ENCODE assay signal across 1 cellular context in the genomic region with DNA sequence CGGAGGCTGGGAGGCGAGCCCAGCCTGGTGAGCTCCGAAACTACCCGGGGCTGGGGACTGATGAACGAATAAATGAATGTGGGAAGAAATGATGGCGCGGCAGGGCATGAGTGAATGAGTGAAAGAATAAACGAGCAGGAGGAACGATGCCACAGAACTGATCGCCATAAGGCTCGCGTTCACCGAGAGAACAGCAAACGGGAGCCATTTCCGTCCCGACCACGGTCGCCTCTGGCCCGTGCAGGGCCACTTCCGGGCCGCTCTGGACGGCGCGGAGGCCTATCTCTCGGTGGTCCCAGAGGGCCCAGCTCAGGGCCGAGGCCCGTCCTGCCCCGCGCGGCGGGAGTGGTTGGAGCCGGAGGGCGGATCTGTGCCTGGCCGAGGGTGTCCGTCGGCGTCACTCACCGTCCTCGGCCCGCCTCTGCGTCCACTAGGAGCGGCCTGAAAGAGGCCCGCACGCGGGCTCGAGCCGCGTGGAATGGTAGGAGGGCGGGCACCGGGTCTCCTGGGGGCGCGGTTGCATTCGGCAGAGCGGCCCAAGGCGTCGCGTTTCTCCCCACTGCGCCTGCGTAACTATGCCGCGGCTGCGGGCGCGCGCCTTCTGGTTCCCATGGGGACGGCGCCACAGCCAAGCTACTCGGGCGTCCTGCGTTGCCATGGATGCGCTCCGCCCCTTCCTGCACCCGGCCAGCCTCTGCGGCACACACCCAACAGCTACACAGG.
TF ChIP-seq lines count a peak whose summit lies in the region.

ZNF497 (minus strand) TSS at position 480 of the 723 bp plus-strand sequence. CDS start 5,116 bp downstream, outside the sequence.

TF ChIP-seq in K562, 482 proteins besides CTCF, POLR2A, EP300 and RAD21 (continued from another document and continues in another):
- TF ChIP-seq, protein P1, sequence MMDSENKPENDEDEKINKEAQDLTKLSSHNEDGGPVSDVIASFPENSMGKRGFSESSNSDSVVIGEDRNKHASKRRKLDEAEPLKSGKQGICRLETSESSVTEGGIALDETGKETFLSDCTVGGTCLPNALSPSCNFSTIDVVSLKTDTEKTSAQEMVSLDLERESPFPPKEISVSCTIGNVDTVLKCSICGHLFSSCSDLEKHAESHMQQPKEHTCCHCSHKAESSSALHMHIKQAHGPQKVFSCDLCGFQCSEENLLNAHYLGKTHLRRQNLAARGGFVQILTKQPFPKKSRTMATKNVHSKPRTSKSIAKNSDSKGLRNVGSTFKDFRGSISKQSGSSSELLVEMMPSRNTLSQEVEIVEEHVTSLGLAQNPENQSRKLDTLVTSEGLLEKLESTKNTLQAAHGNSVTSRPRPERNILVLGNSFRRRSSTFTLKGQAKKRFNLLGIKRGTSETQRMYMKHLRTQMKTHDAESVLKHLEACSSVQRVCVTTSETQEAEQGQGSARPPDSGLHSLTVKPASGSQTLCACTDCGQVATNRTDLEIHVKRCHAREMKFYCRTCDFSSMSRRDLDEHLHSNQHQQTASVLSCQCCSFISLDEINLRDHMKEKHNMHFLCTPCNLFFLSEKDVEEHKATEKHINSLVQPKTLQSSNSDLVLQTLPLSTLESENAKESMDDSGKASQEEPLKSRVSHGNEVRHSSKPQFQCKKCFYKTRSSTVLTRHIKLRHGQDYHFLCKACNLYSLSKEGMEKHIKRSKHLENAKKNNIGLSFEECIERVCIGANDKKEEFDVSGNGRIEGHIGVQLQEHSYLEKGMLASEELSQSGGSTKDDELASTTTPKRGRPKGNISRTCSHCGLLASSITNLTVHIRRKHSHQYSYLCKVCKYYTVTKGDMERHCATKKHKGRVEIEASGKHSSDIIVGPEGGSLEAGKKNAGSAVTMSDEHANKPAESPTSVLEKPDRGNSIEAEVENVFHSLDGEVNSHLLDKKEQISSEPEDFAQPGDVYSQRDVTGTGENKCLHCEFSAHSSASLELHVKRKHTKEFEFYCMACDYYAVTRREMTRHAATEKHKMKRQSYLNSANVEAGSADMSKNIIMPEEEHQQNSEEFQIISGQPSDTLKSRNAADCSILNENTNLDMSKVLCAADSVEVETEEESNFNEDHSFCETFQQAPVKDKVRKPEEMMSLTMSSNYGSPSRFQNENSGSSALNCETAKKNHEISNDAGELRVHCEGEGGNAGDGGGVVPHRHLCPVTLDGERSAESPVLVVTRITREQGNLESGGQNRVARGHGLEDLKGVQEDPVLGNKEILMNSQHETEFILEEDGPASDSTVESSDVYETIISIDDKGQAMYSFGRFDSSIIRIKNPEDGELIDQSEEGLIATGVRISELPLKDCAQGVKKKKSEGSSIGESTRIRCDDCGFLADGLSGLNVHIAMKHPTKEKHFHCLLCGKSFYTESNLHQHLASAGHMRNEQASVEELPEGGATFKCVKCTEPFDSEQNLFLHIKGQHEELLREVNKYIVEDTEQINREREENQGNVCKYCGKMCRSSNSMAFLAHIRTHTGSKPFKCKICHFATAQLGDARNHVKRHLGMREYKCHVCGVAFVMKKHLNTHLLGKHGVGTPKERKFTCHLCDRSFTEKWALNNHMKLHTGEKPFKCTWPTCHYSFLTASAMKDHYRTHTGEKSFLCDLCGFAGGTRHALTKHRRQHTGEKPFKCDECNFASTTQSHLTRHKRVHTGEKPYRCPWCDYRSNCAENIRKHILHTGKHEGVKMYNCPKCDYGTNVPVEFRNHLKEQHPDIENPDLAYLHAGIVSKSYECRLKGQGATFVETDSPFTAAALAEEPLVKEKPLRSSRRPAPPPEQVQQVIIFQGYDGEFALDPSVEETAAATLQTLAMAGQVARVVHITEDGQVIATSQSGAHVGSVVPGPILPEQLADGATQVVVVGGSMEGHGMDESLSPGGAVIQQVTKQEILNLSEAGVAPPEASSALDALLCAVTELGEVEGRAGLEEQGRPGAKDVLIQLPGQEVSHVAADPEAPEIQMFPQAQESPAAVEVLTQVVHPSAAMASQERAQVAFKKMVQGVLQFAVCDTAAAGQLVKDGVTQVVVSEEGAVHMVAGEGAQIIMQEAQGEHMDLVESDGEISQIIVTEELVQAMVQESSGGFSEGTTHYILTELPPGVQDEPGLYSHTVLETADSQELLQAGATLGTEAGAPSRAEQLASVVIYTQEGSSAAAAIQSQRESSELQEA (IDR thresholded peaks at IDR 0.05; ENCODE audit: low read depth): no peak; the same call in 1 of the 2 replicates
- peak; percentile 82 for TF ChIP-seq CXXC5 (CRISPR knock-in tag; IDR thresholded peaks at IDR 0.05)
- peak; percentile 97 to 98 for TF ChIP-seq NRF1 (conservative IDR thresholded peaks at IDR 0.05 in 1 of 2, IDR thresholded peaks at IDR 0.05 in 1 of 2)
- TF ChIP-seq ILF3 (IDR thresholded peaks at IDR 0.05; ENCODE audit: borderline replicate concordance): no peak; the same call in 1 of the 2 replicates
- TF ChIP-seq ZNF280B (CRISPR knock-in tag; IDR thresholded peaks at IDR 0.05): no peak
- TF ChIP-seq ZNF347 (CRISPR knock-in tag; IDR thresholded peaks at IDR 0.05; ENCODE audit: low read depth): no peak
- 0 out of 2 replicates have a peak, but pooled peaks have one; percentile 56 for TF ChIP-seq TRIM28 (IDR thresholded peaks at IDR 0.05)
- TF ChIP-seq PYGO2 (tag; IDR thresholded peaks at IDR 0.05): no peak
- no peak; the same call in 1 of the 2 replicates for TF ChIP-seq ZNF76 (CRISPR knock-in tag; IDR thresholded peaks at IDR 0.05; ENCODE audit: borderline replicate concordance)
- TF ChIP-seq TCF7L2 (IDR thresholded peaks at IDR 0.05; ENCODE audit: low read depth, low read length): no peak
- no peak for TF ChIP-seq POLR3A (IDR thresholded peaks at IDR 0.05; ENCODE audit: borderline replicate concordance, extremely low read depth, insufficient read depth, insufficient read length)
- TF ChIP-seq SP2 (IDR thresholded peaks at IDR 0.05; ENCODE audit: extremely low read depth, low read depth, low read length, poor library complexity, severe bottlenecking): peak; percentile 96
- no peak for TF ChIP-seq ILK (tag; IDR thresholded peaks at IDR 0.05; ENCODE audit: borderline replicate concordance, low read depth)
- TF ChIP-seq RFX5 (IDR thresholded peaks at IDR 0.05; ENCODE audit: low read depth, low read length): no peak
- no peak for TF ChIP-seq CCNT2 (IDR thresholded peaks at IDR 0.05; ENCODE audit: borderline replicate concordance, extremely low read depth, insufficient read length, low read depth, low read length)
- TF ChIP-seq, protein P2, sequence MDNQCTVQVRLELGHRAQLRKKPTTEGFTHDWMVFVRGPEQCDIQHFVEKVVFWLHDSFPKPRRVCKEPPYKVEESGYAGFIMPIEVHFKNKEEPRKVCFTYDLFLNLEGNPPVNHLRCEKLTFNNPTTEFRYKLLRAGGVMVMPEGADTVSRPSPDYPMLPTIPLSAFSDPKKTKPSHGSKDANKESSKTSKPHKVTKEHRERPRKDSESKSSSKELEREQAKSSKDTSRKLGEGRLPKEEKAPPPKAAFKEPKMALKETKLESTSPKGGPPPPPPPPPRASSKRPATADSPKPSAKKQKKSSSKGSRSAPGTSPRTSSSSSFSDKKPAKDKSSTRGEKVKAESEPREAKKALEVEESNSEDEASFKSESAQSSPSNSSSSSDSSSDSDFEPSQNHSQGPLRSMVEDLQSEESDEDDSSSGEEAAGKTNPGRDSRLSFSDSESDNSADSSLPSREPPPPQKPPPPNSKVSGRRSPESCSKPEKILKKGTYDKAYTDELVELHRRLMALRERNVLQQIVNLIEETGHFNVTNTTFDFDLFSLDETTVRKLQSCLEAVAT (IDR thresholded peaks at IDR 0.05): peak; percentile 9 to 83; a peak in 2 of 4 replicates
- TF ChIP-seq RBBP5 (IDR thresholded peaks at IDR 0.05; ENCODE audit: borderline replicate concordance, insufficient read depth, low read length, poor library complexity, severe bottlenecking): peak; percentile 64
- TF ChIP-seq, protein P3, sequence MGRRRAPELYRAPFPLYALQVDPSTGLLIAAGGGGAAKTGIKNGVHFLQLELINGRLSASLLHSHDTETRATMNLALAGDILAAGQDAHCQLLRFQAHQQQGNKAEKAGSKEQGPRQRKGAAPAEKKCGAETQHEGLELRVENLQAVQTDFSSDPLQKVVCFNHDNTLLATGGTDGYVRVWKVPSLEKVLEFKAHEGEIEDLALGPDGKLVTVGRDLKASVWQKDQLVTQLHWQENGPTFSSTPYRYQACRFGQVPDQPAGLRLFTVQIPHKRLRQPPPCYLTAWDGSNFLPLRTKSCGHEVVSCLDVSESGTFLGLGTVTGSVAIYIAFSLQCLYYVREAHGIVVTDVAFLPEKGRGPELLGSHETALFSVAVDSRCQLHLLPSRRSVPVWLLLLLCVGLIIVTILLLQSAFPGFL (CRISPR knock-in tag; IDR thresholded peaks at IDR 0.05): no peak
- TF ChIP-seq ESRRB (CRISPR knock-in tag; IDR thresholded peaks at IDR 0.05; ENCODE audit: borderline replicate concordance): no peak
- TF ChIP-seq, protein P4, sequence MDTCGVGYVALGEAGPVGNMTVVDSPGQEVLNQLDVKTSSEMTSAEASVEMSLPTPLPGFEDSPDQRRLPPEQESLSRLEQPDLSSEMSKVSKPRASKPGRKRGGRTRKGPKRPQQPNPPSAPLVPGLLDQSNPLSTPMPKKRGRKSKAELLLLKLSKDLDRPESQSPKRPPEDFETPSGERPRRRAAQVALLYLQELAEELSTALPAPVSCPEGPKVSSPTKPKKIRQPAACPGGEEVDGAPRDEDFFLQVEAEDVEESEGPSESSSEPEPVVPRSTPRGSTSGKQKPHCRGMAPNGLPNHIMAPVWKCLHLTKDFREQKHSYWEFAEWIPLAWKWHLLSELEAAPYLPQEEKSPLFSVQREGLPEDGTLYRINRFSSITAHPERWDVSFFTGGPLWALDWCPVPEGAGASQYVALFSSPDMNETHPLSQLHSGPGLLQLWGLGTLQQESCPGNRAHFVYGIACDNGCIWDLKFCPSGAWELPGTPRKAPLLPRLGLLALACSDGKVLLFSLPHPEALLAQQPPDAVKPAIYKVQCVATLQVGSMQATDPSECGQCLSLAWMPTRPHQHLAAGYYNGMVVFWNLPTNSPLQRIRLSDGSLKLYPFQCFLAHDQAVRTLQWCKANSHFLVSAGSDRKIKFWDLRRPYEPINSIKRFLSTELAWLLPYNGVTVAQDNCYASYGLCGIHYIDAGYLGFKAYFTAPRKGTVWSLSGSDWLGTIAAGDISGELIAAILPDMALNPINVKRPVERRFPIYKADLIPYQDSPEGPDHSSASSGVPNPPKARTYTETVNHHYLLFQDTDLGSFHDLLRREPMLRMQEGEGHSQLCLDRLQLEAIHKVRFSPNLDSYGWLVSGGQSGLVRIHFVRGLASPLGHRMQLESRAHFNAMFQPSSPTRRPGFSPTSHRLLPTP (IDR thresholded peaks at IDR 0.05; ENCODE audit: borderline replicate concordance, extremely low read depth, insufficient read length): no peak
- TF ChIP-seq NUFIP1 (IDR thresholded peaks at IDR 0.05; ENCODE audit: partially characterized antibody): no peak
- TF ChIP-seq ZNF140 (CRISPR knock-in tag; IDR thresholded peaks at IDR 0.05): no peak
- no peak for TF ChIP-seq RHOXF2B (CRISPR knock-in tag; conservative IDR thresholded peaks at IDR 0.05)
- no peak for TF ChIP-seq CEBPG (CRISPR knock-in tag; IDR thresholded peaks at IDR 0.05)
- TF ChIP-seq CEBPG (tag; conservative IDR thresholded peaks at IDR 0.05 in 1 of 2, IDR thresholded peaks at IDR 0.05 in 1 of 2): no peak
- TF ChIP-seq ETS2 (tag; IDR thresholded peaks at IDR 0.05; ENCODE audit: borderline replicate concordance, poor library complexity, severe bottlenecking): no peak
- TF ChIP-seq PURB (CRISPR knock-in tag; IDR thresholded peaks at IDR 0.05; ENCODE audit: low read depth): no peak
- peak; percentile 75 for TF ChIP-seq ZNF395 (CRISPR knock-in tag; IDR thresholded peaks at IDR 0.05)
- 0 out of 2 replicates have a peak, but pooled peaks have one; percentile 22 for TF ChIP-seq ATF1 (CRISPR knock-in tag; IDR thresholded peaks at IDR 0.05)
- TF ChIP-seq ATF1 (tag; IDR thresholded peaks at IDR 0.05): peak; percentile 85
- TF ChIP-seq, protein P5, sequence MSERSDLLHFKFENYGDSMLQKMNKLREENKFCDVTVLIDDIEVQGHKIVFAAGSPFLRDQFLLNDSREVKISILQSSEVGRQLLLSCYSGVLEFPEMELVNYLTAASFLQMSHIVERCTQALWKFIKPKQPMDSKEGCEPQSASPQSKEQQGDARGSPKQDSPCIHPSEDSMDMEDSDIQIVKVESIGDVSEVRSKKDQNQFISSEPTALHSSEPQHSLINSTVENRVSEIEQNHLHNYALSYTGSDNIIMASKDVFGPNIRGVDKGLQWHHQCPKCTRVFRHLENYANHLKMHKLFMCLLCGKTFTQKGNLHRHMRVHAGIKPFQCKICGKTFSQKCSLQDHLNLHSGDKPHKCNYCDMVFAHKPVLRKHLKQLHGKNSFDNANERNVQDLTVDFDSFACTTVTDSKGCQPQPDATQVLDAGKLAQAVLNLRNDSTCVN (CRISPR knock-in tag; IDR thresholded peaks at IDR 0.05): no peak
- TF ChIP-seq, protein P6, sequence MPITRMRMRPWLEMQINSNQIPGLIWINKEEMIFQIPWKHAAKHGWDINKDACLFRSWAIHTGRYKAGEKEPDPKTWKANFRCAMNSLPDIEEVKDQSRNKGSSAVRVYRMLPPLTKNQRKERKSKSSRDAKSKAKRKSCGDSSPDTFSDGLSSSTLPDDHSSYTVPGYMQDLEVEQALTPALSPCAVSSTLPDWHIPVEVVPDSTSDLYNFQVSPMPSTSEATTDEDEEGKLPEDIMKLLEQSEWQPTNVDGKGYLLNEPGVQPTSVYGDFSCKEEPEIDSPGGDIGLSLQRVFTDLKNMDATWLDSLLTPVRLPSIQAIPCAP (CRISPR knock-in tag; IDR thresholded peaks at IDR 0.05; ENCODE audit: borderline replicate concordance): no peak
- peak; percentile 95 for TF ChIP-seq ELF1 (tag; IDR thresholded peaks at IDR 0.05)
